ENCODE assay signal across 1 cellular context in genomic region chr4:40403079-40403478, GRCh38.
TF ChIP-seq lines count a peak whose summit lies in the region.

No MANE protein-coding gene starts in this region.

TF ChIP-seq in HepG2, 621 proteins besides CTCF, POLR2A, EP300 and RAD21 (continued from another document):
- TF ChIP-seq ARID5B (CRISPR knock-in tag; IDR thresholded peaks at IDR 0.05) (peak; percentile 17; the same call in 1 of the 2 replicates), ZKSCAN5 (CRISPR knock-in tag; IDR thresholded peaks at IDR 0.05) (no peak), NFAT5 (CRISPR knock-in tag; IDR thresholded peaks at IDR 0.05) (no peak), SIX4 (CRISPR knock-in tag; IDR thresholded peaks at IDR 0.05) (peak; percentile 21; the same call in 1 of the 2 replicates), NFIB (CRISPR knock-in tag; IDR thresholded peaks at IDR 0.05; ENCODE audit: borderline replicate concordance) (no peak), KDM1A (CRISPR knock-in tag; IDR thresholded peaks at IDR 0.05) (no peak), ARNT (IDR thresholded peaks at IDR 0.05) (no peak), SOX13 (IDR thresholded peaks at IDR 0.05) (no peak), SOX13 (CRISPR knock-in tag; conservative IDR thresholded peaks at IDR 0.05 in 1 of 2, IDR thresholded peaks at IDR 0.05 in 1 of 2) (0 out of 4 replicates have a peak, but pooled peaks of 1 of the 2 experiments have one; percentile 33), ERF (CRISPR knock-in tag; IDR thresholded peaks at IDR 0.05) (no peak), FOXJ3 (CRISPR knock-in tag; IDR thresholded peaks at IDR 0.05; ENCODE audit: borderline replicate concordance) (no peak), TEAD3 (CRISPR knock-in tag; optimal IDR thresholded peaks at IDR 0.05; ENCODE audit: borderline replicate concordance) (peak; percentile 39), CAMTA2 (CRISPR knock-in tag; IDR thresholded peaks at IDR 0.05; ENCODE audit: borderline replicate concordance) (no peak), CEBPG (CRISPR knock-in tag; IDR thresholded peaks at IDR 0.05) (peak; percentile 50), CEBPB (IDR thresholded peaks at IDR 0.05; ENCODE audit: borderline replicate concordance, low read depth, low read length) (peak; percentile 44; the same call in 1 of the 2 replicates), ZFX (CRISPR knock-in tag; IDR thresholded peaks at IDR 0.05; ENCODE audit: low read depth) (peak; percentile 40; the same call in 1 of the 2 replicates), HNF4A (CRISPR knock-in tag; IDR thresholded peaks at IDR 0.05) (peak; percentile 68), NCOA2 (CRISPR knock-in tag; IDR thresholded peaks at IDR 0.05) (peak; percentile 17; the same call in 1 of the 2 replicates)
